In the genomic region with DNA sequence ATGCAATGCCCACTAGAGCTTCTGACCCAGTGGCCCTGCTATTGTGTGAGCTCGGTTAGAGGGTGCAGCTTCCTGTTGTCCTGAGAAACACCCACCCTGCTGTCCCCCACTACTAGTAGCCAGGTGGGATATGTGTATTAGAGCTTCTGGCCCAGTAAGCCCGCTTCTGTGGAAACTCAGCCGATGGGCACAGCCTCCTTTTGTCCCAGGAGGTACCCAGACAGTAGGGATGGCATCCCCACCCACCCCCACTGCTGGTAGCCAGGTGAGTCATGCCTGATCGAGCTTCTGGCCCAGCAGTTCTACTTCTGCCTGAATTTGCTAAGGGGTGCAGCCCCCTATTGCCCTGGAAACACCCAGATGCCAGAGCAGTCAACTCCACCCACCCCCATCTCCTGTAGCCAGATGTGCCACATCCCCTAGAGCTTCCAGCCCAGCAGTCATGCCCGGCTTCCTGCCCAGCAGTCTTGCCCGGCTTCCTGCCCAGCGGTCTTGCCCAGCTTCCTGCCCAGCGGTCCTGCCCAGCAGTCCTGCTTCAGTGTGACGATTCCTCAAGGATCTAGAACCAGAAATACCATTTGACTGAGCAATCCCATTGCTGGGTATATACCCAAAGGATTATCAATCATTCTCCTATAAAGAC, we compare ENCODE assay signal across 12 cellular contexts.
A peak's percentile ranks its signal among the peaks of the same experiment; 100 is the strongest.
DNase-seq lines count a peak whose midpoint lies in the region; ATAC-seq and TF ChIP-seq lines count a peak whose summit lies in the region.
"Had no signal": no experiment of that assay in that cellular context is flagged by ENCODE, and none has a peak within 500 bp of the region (broad histone marks: within the 10 kb centered on the region; RNA-seq: fewer than 3 reads in every experiment).

No MANE protein-coding gene starts in this region.

- H2AFZ ChIP-seq in MM.1S (ENCODE audit: low read length), result no peak overlapping the region
- H2AFZ ChIP-seq: GM23338 had no signal

- H3K4me1 ChIP-seq in BLaER1 treated with 17β-estradiol and CSF1 and Interleukin-3, amounts not matched to agents 10 nM and 100 nM, result peaks cover 8 to 40% (median 37%) of the 10 kb centered on the region in 10 experiments; a peak in 19 of 20 replicates
- H3K4me1 ChIP-seq in MM.1S (ENCODE audit: low read length), result peaks cover 19% of the 10 kb centered on the region

- peaks cover 29% of the 10 kb centered on the region for H3K4me1 Mint-ChIP-seq in memory B cell
- H3K4me1 Mint-ChIP-seq in stimulated activated memory B cell treated with anti-CD40 and anti-IgM and Interleukin-4, amounts not matched to agents 10 μg/mL and 1 μg/mL and 100 μg/mL, for 72 hours, result peaks cover 41% of the 10 kb centered on the region
- H3K4me1 Mint-ChIP-seq: GM23338 had no signal

- H3K79me2 ChIP-seq in MM.1S (ENCODE audit: low read length), result no peaks in the 10 kb centered on the region

- H3K9me3 Mint-ChIP-seq in memory B cell, result no peaks in the 10 kb centered on the region
- H3K9me3 Mint-ChIP-seq in stimulated activated memory B cell treated with anti-CD40 and anti-IgM and Interleukin-4, amounts not matched to agents 10 μg/mL and 1 μg/mL and 100 μg/mL, for 72 hours, result no peaks in the 10 kb centered on the region
- H3K9me3 Mint-ChIP-seq: GM23338 had no signal

- peaks cover 2% of the 10 kb centered on the region for H3K36me3 Mint-ChIP-seq in memory B cell
- no peaks in the 10 kb centered on the region for H3K36me3 Mint-ChIP-seq in stimulated activated memory B cell treated with anti-CD40 and anti-IgM and Interleukin-4, amounts not matched to agents 10 μg/mL and 1 μg/mL and 100 μg/mL, for 72 hours

- peaks cover 20 to 75% (median 62%) of the 10 kb centered on the region in 11 experiments for H3K27me3 ChIP-seq in BLaER1 treated with 17β-estradiol and CSF1 and Interleukin-3, amounts not matched to agents 10 nM and 100 nM
- H3K27me3 ChIP-seq in MM.1S (replicated peaks; ENCODE audit: insufficient read depth, low read length), result no peaks in the 10 kb centered on the region

- peak overlapping the region in 4 of 11 experiments; percentile 2 to 50 (median 39); a peak in 2 of 22 replicates for H3K9ac ChIP-seq in BLaER1 treated with 17β-estradiol and CSF1 and Interleukin-3, amounts not matched to agents 10 nM and 100 nM
- H3K9ac ChIP-seq in MM.1S (ENCODE audit: low read length), result no peak overlapping the region

- ATAC-seq in memory B cell (ENCODE audit: low read depth), result no peak
- ATAC-seq in stimulated activated memory B cell treated with anti-CD40 and anti-IgM and Interleukin-4, amounts not matched to agents 10 μg/mL and 1 μg/mL and 100 μg/mL, for 72 hours, result no peak
- no peak for ATAC-seq in GM21515 (IDR thresholded peaks at IDR 0.05; ENCODE audit: unreplicated experiment)
- no peak for ATAC-seq in GM21717 (IDR thresholded peaks at IDR 0.05; ENCODE audit: unreplicated experiment)
- ATAC-seq: GM23338, HepG2 had no signal

- peaks cover 0 to 18% (median 6%) of the 10 kb centered on the region in 11 experiments; a peak in 15 of 22 replicates for H3K9me3 ChIP-seq in BLaER1 treated with 17β-estradiol and CSF1 and Interleukin-3, amounts not matched to agents 10 nM and 100 nM (replicated peaks in 1 of 11)
- no peaks in the 10 kb centered on the region for H3K9me3 ChIP-seq in MM.1S (replicated peaks; ENCODE audit: insufficient read depth, low read length)

- DNase-seq in MM.1S (no peak), memory B cell (ENCODE audit: low spot score in 2 of 2) (no peak), islet precursor cell (no peak)
- DNase-seq: CD4-positive, alpha-beta memory T cell; DMS79; H7 had no signal

- H3K27me3 Mint-ChIP-seq in memory B cell, result no peaks in the 10 kb centered on the region
- H3K27me3 Mint-ChIP-seq in stimulated activated memory B cell treated with anti-CD40 and anti-IgM and Interleukin-4, amounts not matched to agents 10 μg/mL and 1 μg/mL and 100 μg/mL, for 72 hours, result no peaks in the 10 kb centered on the region
- H3K27me3 Mint-ChIP-seq: CD4-positive, alpha-beta memory T cell had no signal

- H3K27ac ChIP-seq in BLaER1 treated with 17β-estradiol and CSF1 and Interleukin-3, amounts not matched to agents 10 nM and 100 nM, result peak overlapping the region in 6 of 11 experiments; percentile 50 to 74 (median 66); a peak in 11 of 22 replicates
- H3K27ac ChIP-seq in MM.1S (ENCODE audit: low read length), result peak overlapping the region; percentile 59; the same call in 1 of the 2 replicates

- H3F3A ChIP-seq in MM.1S (ENCODE audit: insufficient read depth, low read length), result no peaks in the 10 kb centered on the region

- TF ChIP-seq CTCF in MM.1S (IDR thresholded peaks at IDR 0.05; ENCODE audit: low read length), result no peak

- H3K4me3 Mint-ChIP-seq in memory B cell, result peak overlapping the region; percentile 5
- peak overlapping the region; percentile 18 for H3K4me3 Mint-ChIP-seq in stimulated activated memory B cell treated with anti-CD40 and anti-IgM and Interleukin-4, amounts not matched to agents 10 μg/mL and 1 μg/mL and 100 μg/mL, for 72 hours
- H3K4me3 Mint-ChIP-seq: GM23338 had no signal

- peak overlapping the region in 9 of 11 experiments; percentile 40 to 74 (median 58); a peak in 17 of 22 replicates for H3K4me2 ChIP-seq in BLaER1 treated with 17β-estradiol and CSF1 and Interleukin-3, amounts not matched to agents 10 nM and 100 nM
- 0 out of 2 replicates have a peak overlapping the region, but pooled peaks have one; percentile 41 for H3K4me2 ChIP-seq in MM.1S (ENCODE audit: low read depth, low read length)
- H3K4me2 ChIP-seq: GM23338 had no signal

- H3K27ac Mint-ChIP-seq in memory B cell, result peak overlapping the region; percentile 98
- H3K27ac Mint-ChIP-seq in stimulated activated memory B cell treated with anti-CD40 and anti-IgM and Interleukin-4, amounts not matched to agents 10 μg/mL and 1 μg/mL and 100 μg/mL, for 72 hours, result peak overlapping the region; percentile 87
- H3K27ac Mint-ChIP-seq: GM23338 had no signal

- H3K9me2 ChIP-seq in MM.1S (replicated peaks; ENCODE audit: insufficient read depth, low read length), result no peaks in the 10 kb centered on the region

- no peaks in the 10 kb centered on the region for H3K36me3 ChIP-seq in BLaER1 treated with 17β-estradiol and CSF1 and Interleukin-3, amounts not matched to agents 10 nM and 100 nM
- no peaks in the 10 kb centered on the region for H3K36me3 ChIP-seq in MM.1S (replicated peaks; ENCODE audit: insufficient read depth, low read length)

- no peak overlapping the region for H3K4me3 ChIP-seq in BLaER1 treated with 17β-estradiol and CSF1 and Interleukin-3, amounts not matched to agents 10 nM and 100 nM
- no peak overlapping the region for H3K4me3 ChIP-seq in MM.1S (ENCODE audit: low read length)
- H3K4me3 ChIP-seq: GM23338 had no signal

- H4K20me1 ChIP-seq in BLaER1 treated with 17β-estradiol and CSF1 and Interleukin-3, amounts not matched to agents 10 nM and 100 nM, result no peaks in the 10 kb centered on the region
- no peaks in the 10 kb centered on the region for H4K20me1 ChIP-seq in MM.1S (ENCODE audit: insufficient read depth, low read length)
